In the genomic region with DNA sequence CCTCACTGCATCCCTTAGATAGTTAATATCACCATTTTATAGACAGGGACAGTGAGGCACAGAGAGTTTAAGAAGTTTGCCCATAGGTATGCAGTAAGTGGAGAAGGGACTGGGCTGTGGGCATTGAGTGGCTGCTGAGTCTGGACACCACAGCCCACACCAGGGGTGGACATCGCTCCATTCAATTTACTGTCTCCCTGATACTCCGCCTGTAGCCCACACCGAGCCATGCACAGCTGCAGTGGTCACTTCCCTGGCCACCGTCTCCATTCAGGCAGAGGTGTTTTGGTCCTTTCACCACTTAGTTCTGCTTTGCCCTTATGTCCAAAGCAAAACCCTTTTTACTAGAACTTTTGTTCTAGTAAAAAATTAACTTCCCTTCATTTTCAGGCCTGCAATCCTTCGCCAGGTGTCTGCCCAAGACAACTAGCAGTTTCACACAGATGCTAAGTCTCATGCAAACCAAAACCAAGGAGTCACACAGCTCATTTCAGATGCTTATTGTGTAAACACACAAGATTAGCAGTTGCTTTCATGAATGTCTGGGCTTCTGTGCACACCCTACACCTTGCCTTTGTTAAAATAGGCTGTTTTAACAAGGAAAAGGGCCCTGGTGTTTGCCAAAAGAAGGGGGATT, we compare ENCODE assay signal across 33 cellular contexts. TPM values are rescaled to one million over a fixed set of nuclear protein-coding genes. Genes with fewer than 3 reads are reported as not detected.
"Had no signal": no experiment of that assay in that cellular context is flagged by ENCODE, and none has a peak within 500 bp of the region (broad histone marks: within the 10 kb centered on the region; RNA-seq: fewer than 3 reads in every experiment).

No MANE protein-coding gene starts in this region.

- DNase-seq: activated CD4-positive, alpha-beta memory T cell treated with anti-CD3 and anti-CD28 coated beads, Interleukin-2, amount 10 ng/mL, durations not matched to agents 7 days and 5 days; activated CD4-positive, alpha-beta T cell treated with anti-CD3 and anti-CD28 coated beads for 1 hour; activated CD4-positive, alpha-beta T cell treated with anti-CD3 and anti-CD28 coated beads for 48 hours; activated CD4-positive, CD25-positive, alpha-beta regulatory T cell; activated CD8-positive, alpha-beta memory T cell treated with anti-CD3 and anti-CD28 coated beads for 24 hours; activated CD8-positive, alpha-beta memory T cell treated with anti-CD3 and anti-CD28 coated beads, Interleukin-2, amount 10 ng/mL, durations not matched to agents 7 days and 5 days; activated CD8-positive, alpha-beta memory T cell treated with anti-CD3 and anti-CD28 coated beads, Interleukin-2, amount 50 U/mL, for 48 hours; activated effector memory CD4-positive, alpha-beta T cell treated with Interleukin-2 at 50 U/mL for 16 hours; activated naive CD4-positive, alpha-beta T cell; activated naive CD4-positive, alpha-beta T cell treated with anti-CD3 and anti-CD28 coated beads, Interleukin-2, amount 50 U/mL, for 16 hours; activated naive CD8-positive, alpha-beta T cell treated with anti-CD3 and anti-CD28 coated beads for 36 hours; activated T-cell treated with anti-CD3 and anti-CD28 coated beads, Interleukin-2, amount 50 U/mL, for 48 hours; amniotic stem cell; aorta; brain microvascular endothelial cell; NCI-H1048; NCI-H1105 treated with DMSO at 0.1 percent for 48 hours; NCI-H1436 treated with DMSO at 0.1 percent for 48 hours; NCI-H1694 treated with DMSO at 0.1 percent for 48 hours; NCI-H2029; NCI-H510A; NCI-H526; NCI-H748 treated with DMSO at 0.1 percent for 48 hours; NK-92 treated with Interleukin-12 subunit alpha and Interleukin-12 subunit beta, amount 100 ng/mL, for 24 hours; PC-3; Peyer's patch; RPMI8226; SW 1271; T-helper 1 cell; T-helper 2 cell; T-helper 9 cell; WERI-Rb-1 had no signal

- H3K27ac ChIP-seq: brain microvascular endothelial cell, Peyer's patch, WERI-Rb-1 had no signal

- H3K36me3 ChIP-seq: brain microvascular endothelial cell, Peyer's patch had no signal

- H3K27me3 ChIP-seq: brain microvascular endothelial cell, Peyer's patch had no signal

- H3K4me3 ChIP-seq: Peyer's patch had no signal

- H3K4me1 ChIP-seq: Peyer's patch had no signal

- ATAC-seq: activated CD8-positive, alpha-beta memory T cell treated with anti-CD3 and anti-CD28 coated beads, Interleukin-2, amount 10 ng/mL, durations not matched to agents 7 days and 5 days; PC-3 had no signal

RNA-seq across cellular contexts. Expression of gene ZNF502, which starts 33.9 kb away (rescaled TPM):
- total RNA-seq: chondrocyte, PC-3 had no signal

RNA-seq across cellular contexts. Expression of gene ZNF501, which starts 50.8 kb away (rescaled TPM):
- total RNA-seq: PC-3 had no signal
